In genomic region chr1:115322631-115323030, GRCh38 we compare ENCODE assay signal across 25 cellular contexts. TPM values are rescaled to one million over a fixed set of nuclear protein-coding genes. Genes with fewer than 3 reads are reported as not detected.
DNase-seq lines count a peak whose midpoint lies in the region; ATAC-seq and TF ChIP-seq lines count a peak whose summit lies in the region.
"Had no signal": no experiment of that assay in that cellular context is flagged by ENCODE, and none has a peak within 500 bp of the region (broad histone marks: within the 10 kb centered on the region; RNA-seq: fewer than 3 reads in every experiment).

No MANE protein-coding gene starts in this region.

- no peak overlapping the region for H2AFZ ChIP-seq in ACC112 (ENCODE audit: low read length, unreplicated experiment)

- TF ChIP-seq POLR2A in thyroid gland (IDR thresholded peaks at IDR 0.05), result no peak

- no peak for ATAC-seq in GM18867 (IDR thresholded peaks at IDR 0.05; ENCODE audit: unreplicated experiment)
- no peak for ATAC-seq in activated CD8-positive, alpha-beta T cell treated with anti-CD3 and anti-CD28 coated beads for 36 hours
- ATAC-seq: naive thymus-derived CD4-positive, alpha-beta T cell; upper lobe of right lung had no signal

- DNase-seq in LHCN-M2 (ENCODE audit: low read depth) (peak; percentile 54), brain microvascular endothelial cell (peak; percentile 48), left kidney (ENCODE audit: low read depth, low spot score) (peak; percentile 31), thyroid gland (no peak), mesendoderm (no peak)
- no peak for DNase-seq in activated CD8-positive, alpha-beta T cell treated with anti-CD3 and anti-CD28 coated beads for 36 hours
- DNase-seq: ACHN; activated CD4-positive, CD25-positive, alpha-beta regulatory T cell treated with anti-CD3 and anti-CD28 coated beads, Interleukin-2, amount 50 U/mL, for 72 hours; activated naive CD4-positive, alpha-beta T cell treated with Interleukin-2 at 50 U/mL for 16 hours; activated T-cell treated with anti-CD3 and anti-CD28 coated beads, Interleukin-2, amount 50 U/mL, for 1 hour; anterior cingulate cortex; H7; kidney; naive thymus-derived CD4-positive, alpha-beta T cell; NCI-H1694 treated with DMSO at 0.1 percent for 48 hours; NCI-H748 treated with DMSO at 0.1 percent for 48 hours; SHP77; upper lobe of right lung had no signal

- H3K9ac ChIP-seq in mesendoderm (ENCODE audit: low read length), result no peak overlapping the region

- TF ChIP-seq CTCF in brain microvascular endothelial cell (IDR thresholded peaks at IDR 0.05; ENCODE audit: low read depth, low read length, missing control alignments), result no peak
- no peak for TF ChIP-seq CTCF in activated CD8-positive, alpha-beta T cell treated with anti-CD3 and anti-CD28 coated beads for 36 hours (IDR thresholded peaks at IDR 0.05)
- TF ChIP-seq CTCF in thyroid gland (IDR thresholded peaks at IDR 0.05), result no peak

- no peaks in the 10 kb centered on the region for H3K79me1 ChIP-seq in mesendoderm (ENCODE audit: low read length)

- H4K5ac ChIP-seq in mesendoderm (ENCODE audit: low read length), result no peak overlapping the region

- no peak overlapping the region for H2AK5ac ChIP-seq in mesendoderm (ENCODE audit: low read length)

- peaks cover 16% of the 10 kb centered on the region for H3K79me2 ChIP-seq in ACC112 (ENCODE audit: control insufficient read depth, insufficient read depth, low read length, unreplicated experiment)
- no peaks in the 10 kb centered on the region for H3K79me2 ChIP-seq in mesendoderm (ENCODE audit: control insufficient read depth, insufficient read depth, low read length)

- no peak overlapping the region for H3K18ac ChIP-seq in mesendoderm (ENCODE audit: low read length)

- intact Hi-C loops in activated CD8-positive, alpha-beta T cell treated with anti-CD3 and anti-CD28 coated beads for 36 hours (cut with micrococcal nuclease), result no loop called here
- intact Hi-C loops in thyroid gland (cut with DNase I), result no loop called here

- no peak overlapping the region for H3K27ac Mint-ChIP-seq in activated CD8-positive, alpha-beta T cell treated with anti-CD3 and anti-CD28 coated beads for 36 hours
- H3K27ac Mint-ChIP-seq: naive thymus-derived CD4-positive, alpha-beta T cell had no signal

- H3K4me1 Mint-ChIP-seq in activated CD8-positive, alpha-beta T cell treated with anti-CD3 and anti-CD28 coated beads for 36 hours (ENCODE audit: low read depth), result no peaks in the 10 kb centered on the region
- H3K4me1 Mint-ChIP-seq: central memory CD8-positive, alpha-beta T cell; naive thymus-derived CD4-positive, alpha-beta T cell had no signal

- peaks cover 9% of the 10 kb centered on the region for H3K27me3 Mint-ChIP-seq in activated CD8-positive, alpha-beta T cell treated with anti-CD3 and anti-CD28 coated beads for 36 hours

- H4K8ac ChIP-seq in mesendoderm (ENCODE audit: low read depth, low read length), result no peak overlapping the region

- no peak overlapping the region for H3K23ac ChIP-seq in mesendoderm (ENCODE audit: low read length)

- no peaks in the 10 kb centered on the region for H3K36me3 ChIP-seq in ACC112 (ENCODE audit: insufficient read depth, low read length)
- no peaks in the 10 kb centered on the region for H3K36me3 ChIP-seq in brain microvascular endothelial cell (replicated peaks)
- no peaks in the 10 kb centered on the region for H3K36me3 ChIP-seq in thyroid gland
- H3K36me3 ChIP-seq in mesendoderm (ENCODE audit: control insufficient read depth, insufficient read depth, low read length), result no peaks in the 10 kb centered on the region
- H3K36me3 ChIP-seq: right atrium auricular region, upper lobe of right lung had no signal

- H3K27me3 ChIP-seq in ACC112 (ENCODE audit: insufficient read depth, low read length), result no peaks in the 10 kb centered on the region
- H3K27me3 ChIP-seq in brain microvascular endothelial cell (replicated peaks), result no peaks in the 10 kb centered on the region
- no peaks in the 10 kb centered on the region for H3K27me3 ChIP-seq in thyroid gland
- H3K27me3 ChIP-seq in mesendoderm (ENCODE audit: insufficient read depth, low read length, poor library complexity), result no peaks in the 10 kb centered on the region
- H3K27me3 ChIP-seq: right atrium auricular region, upper lobe of right lung had no signal

- no peak overlapping the region for H3K4me2 ChIP-seq in mesendoderm (ENCODE audit: low read length)

- no peaks in the 10 kb centered on the region for H3K36me3 Mint-ChIP-seq in activated CD8-positive, alpha-beta T cell treated with anti-CD3 and anti-CD28 coated beads for 36 hours (ENCODE audit: low read depth)

- H3K4me1 ChIP-seq in ACC112 (ENCODE audit: control insufficient read depth, insufficient read depth, low read length, unreplicated experiment) (peaks cover 37% of the 10 kb centered on the region), thyroid gland (no peaks in the 10 kb centered on the region), mesendoderm (ENCODE audit: control insufficient read depth, low read depth, low read length) (no peaks in the 10 kb centered on the region)
- H3K4me1 ChIP-seq: upper lobe of right lung had no signal

- H2BK15ac ChIP-seq in mesendoderm (replicated peaks; ENCODE audit: low read depth), result no peak overlapping the region

- CTCF ChIA-PET in activated CD8-positive, alpha-beta T cell treated with anti-CD3 and anti-CD28 coated beads for 36 hours (lab: Charles Lee), result no interaction called here

- H2BK120ac ChIP-seq in mesendoderm (ENCODE audit: low read depth, low read length), result no peak overlapping the region

- in situ Hi-C loops in brain microvascular endothelial cell (cut with HindIII; ENCODE audit: low pct_ligation_motif_present, low sequenced_read_pairs), result no loop called here

- POLR2A ChIA-PET in activated CD8-positive, alpha-beta T cell treated with anti-CD3 and anti-CD28 coated beads for 36 hours (lab: Charles Lee), result no interaction called here

- H2BK5ac ChIP-seq in mesendoderm (ENCODE audit: low read length), result no peak overlapping the region

- 92 to 97% methylated on average over 3 of the region's 3 CpGs for WGBS in thyroid gland, 2 donors
- no CpG with 5 or more reads among the region's 3 CpGs for WGBS in mesendoderm (ENCODE audit: extremely low coverage, insufficient coverage, low lambda C conversion rate)

- H3K4ac ChIP-seq in mesendoderm (ENCODE audit: low read depth, low read length), result no peak overlapping the region

- no peak overlapping the region for H3K4me3 ChIP-seq in ACC112 (ENCODE audit: low read depth, low read length)
- H3K4me3 ChIP-seq in brain microvascular endothelial cell (ENCODE audit: low read depth, low read length), result no peak overlapping the region
- H3K4me3 ChIP-seq in thyroid gland (replicated peaks in 1 of 3), result no peak overlapping the region
- H3K4me3 ChIP-seq in mesendoderm (ENCODE audit: low read length), result no peak overlapping the region
- H3K4me3 ChIP-seq: right atrium auricular region, upper lobe of right lung had no signal

- H3K27ac ChIP-seq in ACC112 (ENCODE audit: low read depth, low read length) (peak overlapping the region; percentile 71), brain microvascular endothelial cell (peak overlapping the region; percentile 47), thyroid gland (no peak overlapping the region), mesendoderm (ENCODE audit: low read depth, low read length) (no peak overlapping the region)
- H3K27ac ChIP-seq: C4-2B, epithelial cell of prostate, right atrium auricular region, upper lobe of right lung had no signal

- H3K9me3 ChIP-seq in thyroid gland, result no peaks in the 10 kb centered on the region
- H3K9me3 ChIP-seq: right atrium auricular region, upper lobe of right lung had no signal

- H3K56ac ChIP-seq in mesendoderm (ENCODE audit: low read length), result no peak overlapping the region

- H3K4me3 Mint-ChIP-seq in activated CD8-positive, alpha-beta T cell treated with anti-CD3 and anti-CD28 coated beads for 36 hours, result no peak overlapping the region
- H3K4me3 Mint-ChIP-seq: central memory CD8-positive, alpha-beta T cell; naive thymus-derived CD4-positive, alpha-beta T cell had no signal

- H3K9me3 Mint-ChIP-seq in activated CD8-positive, alpha-beta T cell treated with anti-CD3 and anti-CD28 coated beads for 36 hours, result no peaks in the 10 kb centered on the region
- H3K9me3 Mint-ChIP-seq: central memory CD8-positive, alpha-beta T cell had no signal

RNA-seq across cellular contexts. Expression of gene NGF, which starts 15.4 kb away (rescaled TPM):
- total RNA-seq in LHCN-M2 (2014; rRNA removed) (not detected in 2 replicates), thyroid gland (1 to 10 TPM in 3 of 4 donors, not detected in 1; 2.8 to 4.0 (median 3.2) TPM)
- 1.8 TPM for polyA plus RNA-seq in LHCN-M2 (2012)
- total RNA-seq in activated CD8-positive, alpha-beta T cell treated with anti-CD3 and anti-CD28 coated beads for 36 hours, result not detected
- 0.45 TPM for polyA plus RNA-seq in mesendoderm (2013, experiment 1 of 2)
- 0.41 TPM for polyA plus RNA-seq in mesendoderm (2013, experiment 2 of 2)
- total RNA-seq: naive thymus-derived CD4-positive, alpha-beta T cell had no signal
- polyA plus RNA-seq: mammary epithelial cell; naive thymus-derived CD4-positive, alpha-beta T cell had no signal

Comparison
In these comparisons a context has a peak if more than half of its experiments do, and no peak if none do; other contexts are left out.
1. H3K27ac ChIP-seq: peak in ACC112 (single experiment) and brain microvascular endothelial cell (single experiment); none in thyroid gland (0 of 3) and mesendoderm (single experiment).
2. DNase-seq: peak in LHCN-M2 (single experiment), brain microvascular endothelial cell (single experiment) and left kidney (single experiment); none in activated CD8-positive, alpha-beta T cell treated with anti-CD3 and anti-CD28 coated beads for 36 hours (single experiment), thyroid gland (0 of 2) and mesendoderm (single experiment).